ENCODE assay signal across 8 cellular contexts in the genomic region with DNA sequence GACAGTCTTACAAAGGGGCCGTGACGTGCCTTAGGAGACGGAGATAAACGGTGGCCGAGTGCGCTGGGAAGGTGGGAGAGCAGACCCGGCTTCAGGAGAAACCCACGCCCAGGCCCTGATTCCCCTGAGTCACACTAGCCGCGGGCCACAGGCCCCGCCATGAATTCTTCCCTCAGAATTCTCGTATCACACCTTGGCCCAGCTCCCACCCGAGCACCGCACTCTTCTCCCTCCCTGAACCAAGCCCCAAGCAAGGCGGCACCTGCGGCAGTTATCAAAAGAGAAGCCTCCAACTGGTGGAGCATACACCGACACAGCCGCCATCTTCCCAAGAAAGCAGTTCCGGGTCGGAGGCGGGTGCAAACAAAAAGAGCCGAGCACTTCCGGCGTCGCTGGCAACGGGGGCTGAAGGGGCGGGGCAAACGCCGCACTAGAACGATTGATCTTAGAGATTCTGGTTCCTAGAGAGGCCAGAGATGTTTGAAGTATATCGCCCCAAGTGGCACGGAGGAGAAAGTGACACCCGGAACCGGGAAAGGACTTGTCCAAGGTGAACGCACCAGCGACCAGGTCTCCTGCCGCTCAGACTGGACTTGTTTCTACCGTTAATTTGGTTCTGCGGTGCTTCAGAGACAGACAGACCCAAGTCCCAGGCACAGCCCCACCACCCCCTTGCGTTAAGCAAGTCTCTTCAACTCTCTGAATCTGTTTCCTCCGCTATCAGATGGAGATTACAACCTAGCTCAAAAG. TPM values are rescaled to one million over a fixed set of nuclear protein-coding genes. Genes with fewer than 3 reads are reported as not detected.
A peak's percentile ranks its signal among the peaks of the same experiment; 100 is the strongest.
DNase-seq lines count a peak whose midpoint lies in the region; ATAC-seq, FAIRE-seq and TF ChIP-seq lines count a peak whose summit lies in the region.

A gene (minus strand): TSS at position 341 of the 750 bp plus-strand sequence. CDS start 17 bp downstream, at position 324.

- TF ChIP-seq CTCF in endodermal cell (conservative IDR thresholded peaks at IDR 0.05) = peak; percentile 93

- H3K9ac ChIP-seq in endodermal cell (ENCODE audit: extremely low read depth, low read length, poor library complexity, severe bottlenecking) = peak within 1 kb of the TSS; percentile 94

- H3K4me1 ChIP-seq in endodermal cell (ENCODE audit: control insufficient read depth, insufficient read depth, low read length) = peaks cover 5% of the 10 kb centered on the region

- H3K36me3 ChIP-seq in endodermal cell (ENCODE audit: control insufficient read depth, insufficient read depth, low read length) = peaks cover 41% of the 10 kb centered on the region

- DNase-seq in COR-L47 (lab: John Stamatoyannopoulos, UW) (peak; percentile 98), HTR-8/SVneo (ENCODE audit: insufficient read length, low spot score) (peak; percentile 83), NOMO-1 treated with dmso at 0.1 percent for 144 hours (lab: John Stamatoyannopoulos, UW; ENCODE audit: unreplicated experiment) (peak; percentile 98), endodermal cell (peak; percentile 99), mesenteric fat pad (ENCODE audit: low spot score) (peak; percentile 98)
- DNase-seq in activated CD8-positive, alpha-beta memory T cell treated with anti-CD3 and anti-CD28 coated beads, Interleukin-2, amount 10 ng/mL, durations not matched to agents 7 days and 5 days = peak; percentile 98
- peak; percentile 92 to 96 for DNase-seq in stimulated activated CD8-positive, alpha-beta memory T cell treated with anti-CD3 and anti-CD28 coated beads, Interleukin-15, amount 100 ng/mL, for 4 hours (ENCODE audit: low read depth in 2 of 2)

- peak within 1 kb of the TSS; percentile 78 for H3K27ac ChIP-seq in endodermal cell (ENCODE audit: low read depth, low read length)

- peak; percentile 89 for ATAC-seq in GM21360 (IDR thresholded peaks at IDR 0.05; ENCODE audit: unreplicated experiment)
- ATAC-seq in activated CD8-positive, alpha-beta memory T cell treated with anti-CD3 and anti-CD28 coated beads, Interleukin-2, amount 10 ng/mL, durations not matched to agents 7 days and 5 days = peak; percentile 95

- H3K27ac Mint-ChIP-seq in activated CD8-positive, alpha-beta memory T cell treated with anti-CD3 and anti-CD28 coated beads, Interleukin-2, amount 10 ng/mL, durations not matched to agents 7 days and 5 days = peak within 1 kb of the TSS; percentile 94
- H3K27ac Mint-ChIP-seq in endodermal cell = peak within 1 kb of the TSS; percentile 99

- CTCF ChIA-PET in activated CD8-positive, alpha-beta memory T cell treated with anti-CD3 and anti-CD28 coated beads, Interleukin-2, amount 10 ng/mL, durations not matched to agents 7 days and 5 days (lab: Charles Lee) = interaction anchor here (0.7 to 1.3 kb wide), 4 partner anchors 16 to 122 kb away, joined by 3 to 4 read pairs (median 4); no protein-coding TSS in a partner anchor

- no peaks in the 10 kb centered on the region for H3K27me3 Mint-ChIP-seq in activated CD8-positive, alpha-beta memory T cell treated with anti-CD3 and anti-CD28 coated beads, Interleukin-2, amount 10 ng/mL, durations not matched to agents 7 days and 5 days
- H3K27me3 Mint-ChIP-seq in endodermal cell (ENCODE audit: insufficient read depth) = no peaks in the 10 kb centered on the region

- H3K9me3 Mint-ChIP-seq in activated CD8-positive, alpha-beta memory T cell treated with anti-CD3 and anti-CD28 coated beads, Interleukin-2, amount 10 ng/mL, durations not matched to agents 7 days and 5 days (ENCODE audit: low read depth) = peaks cover 2% of the 10 kb centered on the region
- H3K9me3 Mint-ChIP-seq in endodermal cell = peaks cover 4% of the 10 kb centered on the region

- no peak for FAIRE-seq in HTR-8/SVneo (lab: Jason Lieb, UNC)

- no peaks in the 10 kb centered on the region for H3K9me3 ChIP-seq in endodermal cell (ENCODE audit: control insufficient read depth, low read length)

- peaks cover 47% of the 10 kb centered on the region for H3K4me1 Mint-ChIP-seq in activated CD8-positive, alpha-beta memory T cell treated with anti-CD3 and anti-CD28 coated beads, Interleukin-2, amount 10 ng/mL, durations not matched to agents 7 days and 5 days
- H3K4me1 Mint-ChIP-seq in endodermal cell = peaks cover 8% of the 10 kb centered on the region

- peaks cover 35% of the 10 kb centered on the region for H3K36me3 Mint-ChIP-seq in activated CD8-positive, alpha-beta memory T cell treated with anti-CD3 and anti-CD28 coated beads, Interleukin-2, amount 10 ng/mL, durations not matched to agents 7 days and 5 days
- H3K36me3 Mint-ChIP-seq in endodermal cell (ENCODE audit: low read depth) = peaks cover 36% of the 10 kb centered on the region

- H3K4me3 Mint-ChIP-seq in activated CD8-positive, alpha-beta memory T cell treated with anti-CD3 and anti-CD28 coated beads, Interleukin-2, amount 10 ng/mL, durations not matched to agents 7 days and 5 days = peak within 1 kb of the TSS; percentile 97
- peak within 1 kb of the TSS; percentile 97 for H3K4me3 Mint-ChIP-seq in endodermal cell

- peak within 1 kb of the TSS; percentile 98 for H3K4me3 ChIP-seq in endodermal cell (ENCODE audit: low read length)

- 6 to 7% methylated on average over 21 to 41 of the region's 41 CpGs for WGBS in endodermal cell (ENCODE audit: insufficient coverage in 1 of 2, insufficient read length in 1 of 2), 2 experiments

- no peaks in the 10 kb centered on the region for H3K27me3 ChIP-seq in endodermal cell (ENCODE audit: control insufficient read depth, insufficient read depth, low read length, poor library complexity, severe bottlenecking)

RNA-seq across cellular contexts. Expression of the gene that starts here (rescaled TPM):
- 100 to 1,000 TPM; 124 to 142 TPM for total RNA-seq in activated CD8-positive, alpha-beta memory T cell treated with anti-CD3 and anti-CD28 coated beads, Interleukin-2, amount 10 ng/mL, durations not matched to agents 7 days and 5 days
- total RNA-seq in endodermal cell = 100 to 1,000 TPM; 203 to 223 TPM
- 206 TPM for polyA plus RNA-seq in endodermal cell (2013, experiment 1 of 2)
- 192 TPM for polyA plus RNA-seq in endodermal cell (2013, experiment 2 of 2)
- 114 TPM for total RNA-seq in mesenteric fat pad

Comparison
In these comparisons a context has a peak if more than half of its experiments do, and no peak if none do; other contexts are left out.
1. Peak in every context shown above with its lines: DNase-seq, ATAC-seq, H3K4me3 ChIP-seq and H3K27ac ChIP-seq.